Comparison of ENCODE assay signal across 9 cellular contexts in genomic region chr13:94620286-94620896, GRCh38. TPM values are rescaled to one million over a fixed set of nuclear protein-coding genes. Genes with fewer than 3 reads are reported as not detected.
A peak's percentile ranks its signal among the peaks of the same experiment; 100 is the strongest.
DNase-seq lines count a peak whose midpoint lies in the region; ATAC-seq and TF ChIP-seq lines count a peak whose summit lies in the region.
"Had no signal": no experiment of that assay in that cellular context is flagged by ENCODE, and none has a peak within 500 bp of the region (broad histone marks: within the 10 kb centered on the region; RNA-seq: fewer than 3 reads in every experiment).

No MANE protein-coding gene starts in this region.

- peaks cover 1 to 15% of the 10 kb centered on the region in 2 donors for H3K36me3 Mint-ChIP-seq in activated T-cell treated with anti-CD3 and anti-CD28 coated beads, Interleukin-2, amount 50 U/mL, for 72 hours (ENCODE audit: insufficient read depth in 2 of 2)
- H3K36me3 Mint-ChIP-seq in activated T-cell treated with anti-CD3 and anti-CD28 coated beads, Interleukin-2, amount 50 U/mL, for 24 hours (ENCODE audit: low read depth), result peaks cover 82% of the 10 kb centered on the region

- TF ChIP-seq RAD21 in Ishikawa (IDR thresholded peaks at IDR 0.05; ENCODE audit: low read depth), result peak; percentile 40; the same call in 1 of the 2 replicates

- no peak overlapping the region for H3K27ac Mint-ChIP-seq in activated T-cell treated with anti-CD3 and anti-CD28 coated beads, Interleukin-2, amount 50 U/mL, for 72 hours
- H3K27ac Mint-ChIP-seq in activated T-cell treated with anti-CD3 and anti-CD28 coated beads, Interleukin-2, amount 50 U/mL, for 24 hours, result no peak overlapping the region
- H3K27ac Mint-ChIP-seq: dendritic cell treated with granulocyte-macrophage colony-stimulating factor and Interleukin-4, amounts not matched to agents 40 ng/mL and 50 ng/mL, for 4 days had no signal

- peak; percentile 45 to 57 for ATAC-seq in activated T-cell treated with anti-CD3 and anti-CD28 coated beads, Interleukin-2, amount 50 U/mL, for 72 hours (replicated peaks in 1 of 2)
- ATAC-seq in GM21529 (IDR thresholded peaks at IDR 0.05; ENCODE audit: unreplicated experiment) (peak; percentile 88), SK-N-SH treated with all-trans-retinoic acid at 6 μM for 48 hours (peak; percentile 82)
- ATAC-seq in stimulated activated naive CD8-positive, alpha-beta T cell treated with anti-CD3 and anti-CD28 coated beads, Interleukin-15, Interleukin-2, amounts not matched to agents 100 U/mL and 50 U/mL, for 24 hours, result peak; percentile 59

- H3K4me3 Mint-ChIP-seq in activated T-cell treated with anti-CD3 and anti-CD28 coated beads, Interleukin-2, amount 50 U/mL, for 72 hours, result no peak overlapping the region
- H3K4me3 Mint-ChIP-seq in activated T-cell treated with anti-CD3 and anti-CD28 coated beads, Interleukin-2, amount 50 U/mL, for 24 hours, result no peak overlapping the region
- H3K4me3 Mint-ChIP-seq: dendritic cell treated with granulocyte-macrophage colony-stimulating factor and Interleukin-4, amounts not matched to agents 40 ng/mL and 50 ng/mL, for 4 days had no signal

- DNase-seq in activated T-cell treated with anti-CD3 and anti-CD28 coated beads, Interleukin-2, amount 50 U/mL, for 72 hours, result peak; percentile 17 to 23
- no peak for DNase-seq in activated T-cell treated with anti-CD3 and anti-CD28 coated beads, Interleukin-2, amount 50 U/mL, for 24 hours
- peak; percentile 40 for DNase-seq in fibroblast of mammary gland (ENCODE audit: low read depth)
- DNase-seq in stimulated activated naive CD8-positive, alpha-beta T cell treated with anti-CD3 and anti-CD28 coated beads, Interleukin-15, Interleukin-2, amounts not matched to agents 100 U/mL and 50 U/mL, for 24 hours, result peak; percentile 25
- DNase-seq in activated effector memory CD4-positive, alpha-beta T cell treated with Interleukin-2 at 50 U/mL for 16 hours, result no peak

- H3K27me3 Mint-ChIP-seq in activated T-cell treated with anti-CD3 and anti-CD28 coated beads, Interleukin-2, amount 50 U/mL, for 72 hours (ENCODE audit: low read depth), result no peaks in the 10 kb centered on the region
- no peaks in the 10 kb centered on the region for H3K27me3 Mint-ChIP-seq in activated T-cell treated with anti-CD3 and anti-CD28 coated beads, Interleukin-2, amount 50 U/mL, for 24 hours
- H3K27me3 Mint-ChIP-seq: dendritic cell treated with granulocyte-macrophage colony-stimulating factor and Interleukin-4, amounts not matched to agents 40 ng/mL and 50 ng/mL, for 4 days had no signal

- TF ChIP-seq CTCF in fibroblast of mammary gland (conservative IDR thresholded peaks at IDR 0.05; ENCODE audit: control insufficient read depth, insufficient read depth, low read depth, low read length), result peak; percentile 70

- H3K4me3 ChIP-seq in fibroblast of mammary gland (ENCODE audit: control insufficient read depth, low read depth, low read length), result no peak overlapping the region

- no peak for TF ChIP-seq EP300 in Ishikawa (IDR thresholded peaks at IDR 0.05; ENCODE audit: borderline replicate concordance)

- H3K4me1 Mint-ChIP-seq in activated T-cell treated with anti-CD3 and anti-CD28 coated beads, Interleukin-2, amount 50 U/mL, for 72 hours (ENCODE audit: low read depth), result no peaks in the 10 kb centered on the region
- H3K4me1 Mint-ChIP-seq in activated T-cell treated with anti-CD3 and anti-CD28 coated beads, Interleukin-2, amount 50 U/mL, for 24 hours (ENCODE audit: low read depth), result peaks cover 9% of the 10 kb centered on the region

- no peaks in the 10 kb centered on the region for H3K9me3 Mint-ChIP-seq in activated T-cell treated with anti-CD3 and anti-CD28 coated beads, Interleukin-2, amount 50 U/mL, for 72 hours
- no peaks in the 10 kb centered on the region for H3K9me3 Mint-ChIP-seq in activated T-cell treated with anti-CD3 and anti-CD28 coated beads, Interleukin-2, amount 50 U/mL, for 24 hours
- H3K9me3 Mint-ChIP-seq: dendritic cell treated with granulocyte-macrophage colony-stimulating factor and Interleukin-4, amounts not matched to agents 40 ng/mL and 50 ng/mL, for 4 days had no signal

TF ChIP-seq in Ishikawa, 13 proteins besides CTCF, POLR2A, EP300 and RAD21 (continues in another document):
- TF ChIP-seq NFIC (IDR thresholded peaks at IDR 0.05) (no peak), EGR1 (IDR thresholded peaks at IDR 0.05) (no peak), FOXM1 (IDR thresholded peaks at IDR 0.05; ENCODE audit: borderline replicate concordance, low read depth) (no peak), CREB1 (IDR thresholded peaks at IDR 0.05; ENCODE audit: low read depth) (no peak), CEBPB (IDR thresholded peaks at IDR 0.05) (no peak), ZBTB7A (IDR thresholded peaks at IDR 0.05; ENCODE audit: low read depth) (no peak), TAF1 (IDR thresholded peaks at IDR 0.05; ENCODE audit: low read depth) (no peak), TCF12 (IDR thresholded peaks at IDR 0.05; ENCODE audit: low read depth) (no peak), YY1 (IDR thresholded peaks at IDR 0.05; ENCODE audit: low read depth) (no peak)
- TF ChIP-seq, protein P1, sequence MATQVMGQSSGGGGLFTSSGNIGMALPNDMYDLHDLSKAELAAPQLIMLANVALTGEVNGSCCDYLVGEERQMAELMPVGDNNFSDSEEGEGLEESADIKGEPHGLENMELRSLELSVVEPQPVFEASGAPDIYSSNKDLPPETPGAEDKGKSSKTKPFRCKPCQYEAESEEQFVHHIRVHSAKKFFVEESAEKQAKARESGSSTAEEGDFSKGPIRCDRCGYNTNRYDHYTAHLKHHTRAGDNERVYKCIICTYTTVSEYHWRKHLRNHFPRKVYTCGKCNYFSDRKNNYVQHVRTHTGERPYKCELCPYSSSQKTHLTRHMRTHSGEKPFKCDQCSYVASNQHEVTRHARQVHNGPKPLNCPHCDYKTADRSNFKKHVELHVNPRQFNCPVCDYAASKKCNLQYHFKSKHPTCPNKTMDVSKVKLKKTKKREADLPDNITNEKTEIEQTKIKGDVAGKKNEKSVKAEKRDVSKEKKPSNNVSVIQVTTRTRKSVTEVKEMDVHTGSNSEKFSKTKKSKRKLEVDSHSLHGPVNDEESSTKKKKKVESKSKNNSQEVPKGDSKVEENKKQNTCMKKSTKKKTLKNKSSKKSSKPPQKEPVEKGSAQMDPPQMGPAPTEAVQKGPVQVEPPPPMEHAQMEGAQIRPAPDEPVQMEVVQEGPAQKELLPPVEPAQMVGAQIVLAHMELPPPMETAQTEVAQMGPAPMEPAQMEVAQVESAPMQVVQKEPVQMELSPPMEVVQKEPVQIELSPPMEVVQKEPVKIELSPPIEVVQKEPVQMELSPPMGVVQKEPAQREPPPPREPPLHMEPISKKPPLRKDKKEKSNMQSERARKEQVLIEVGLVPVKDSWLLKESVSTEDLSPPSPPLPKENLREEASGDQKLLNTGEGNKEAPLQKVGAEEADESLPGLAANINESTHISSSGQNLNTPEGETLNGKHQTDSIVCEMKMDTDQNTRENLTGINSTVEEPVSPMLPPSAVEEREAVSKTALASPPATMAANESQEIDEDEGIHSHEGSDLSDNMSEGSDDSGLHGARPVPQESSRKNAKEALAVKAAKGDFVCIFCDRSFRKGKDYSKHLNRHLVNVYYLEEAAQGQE (IDR thresholded peaks at IDR 0.05; ENCODE audit: low read depth), result no peak

TF ChIP-seq in SK-N-SH treated with all-trans-retinoic acid at 6 μM for 48 hours, 23 proteins besides CTCF, POLR2A, EP300 and RAD21:
- TF ChIP-seq TCF4 (CRISPR knock-in tag; IDR thresholded peaks at IDR 0.05; ENCODE audit: borderline replicate concordance), result no peak

RNA-seq across cellular contexts. Expression of gene GPR180, which starts 18.7 kb away (rescaled TPM):
- 1 to 10 TPM; 7.6 to 7.9 TPM for total RNA-seq in activated T-cell treated with anti-CD3 and anti-CD28 coated beads, Interleukin-2, amount 50 U/mL, for 72 hours

RNA-seq across cellular contexts. Expression of gene TGDS, which starts 24.4 kb away (rescaled TPM):
- 10 to 100 TPM; 20.7 to 21.1 TPM for total RNA-seq in activated T-cell treated with anti-CD3 and anti-CD28 coated beads, Interleukin-2, amount 50 U/mL, for 72 hours

Comparison
In these comparisons a context has a peak if more than half of its experiments do, and no peak if none do; other contexts are left out.
1. DNase-seq: peak in activated T-cell treated with anti-CD3 and anti-CD28 coated beads, Interleukin-2, amount 50 U/mL, for 72 hours (2 of 2), fibroblast of mammary gland (single experiment) and stimulated activated naive CD8-positive, alpha-beta T cell treated with anti-CD3 and anti-CD28 coated beads, Interleukin-15, Interleukin-2, amounts not matched to agents 100 U/mL and 50 U/mL, for 24 hours (single experiment); none in activated T-cell treated with anti-CD3 and anti-CD28 coated beads, Interleukin-2, amount 50 U/mL, for 24 hours (single experiment) and activated effector memory CD4-positive, alpha-beta T cell treated with Interleukin-2 at 50 U/mL for 16 hours (single experiment).
2. Peak in every context shown above with its lines, with median percentiles within 50 percentile points of each other: ATAC-seq.